In the genomic region with DNA sequence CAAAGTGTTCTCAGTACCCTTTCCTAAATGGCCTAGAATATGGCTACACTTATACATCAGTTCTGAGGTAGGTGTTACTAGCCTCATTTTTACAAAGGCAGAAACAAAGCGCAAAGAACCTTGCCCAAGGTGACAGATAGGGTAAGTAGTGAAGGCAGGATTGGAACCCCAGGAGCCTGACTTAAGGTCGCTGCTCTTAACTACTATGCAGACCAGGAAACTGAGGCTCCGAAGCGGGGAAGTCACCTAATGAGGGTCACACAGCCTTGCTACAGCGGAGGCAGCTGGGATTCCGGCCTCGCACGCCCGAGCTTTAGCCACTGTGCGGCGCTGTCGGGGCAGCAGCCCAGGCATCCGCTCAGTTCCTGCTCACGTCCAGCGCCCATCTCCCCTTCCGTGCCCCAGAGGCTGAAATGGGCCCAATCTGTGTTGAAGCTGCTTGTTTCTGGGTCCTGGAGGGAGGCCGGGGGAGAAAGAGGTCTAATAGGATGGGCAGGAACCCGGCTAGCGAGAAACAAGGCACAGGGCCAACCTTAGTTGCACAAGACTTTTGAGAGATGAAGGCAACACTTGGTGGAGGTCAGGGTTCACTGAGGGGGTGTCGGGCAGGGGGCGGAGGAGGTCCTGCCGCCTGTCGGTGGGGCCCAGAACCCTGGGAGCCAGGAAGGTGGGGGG, we compare ENCODE assay signal across 8 cellular contexts.
DNase-seq lines count a peak whose midpoint lies in the region; ATAC-seq and TF ChIP-seq lines count a peak whose summit lies in the region.

No MANE protein-coding gene starts in this region.

- DNase-seq in NCI-H1105 (lab: John Stamatoyannopoulos, UW) (peak; percentile 69), T-helper 2 cell (peak; percentile 50 to 81 (median 64)), astrocyte of the cerebellum (ENCODE audit: low read depth) (no peak), smooth muscle cell of the brain vasculature (ENCODE audit: low read depth, low spot score) (peak; percentile 40)

- no peaks in the 10 kb centered on the region for H3K9me3 ChIP-seq in iPS-18c (ENCODE audit: control insufficient read depth, insufficient read depth, low read length)

- in situ Hi-C loops in astrocyte of the cerebellum (cut with HindIII; ENCODE audit: low sequenced_read_pairs): no loop called here

- peak; percentile 100 for TF ChIP-seq CTCF in GM12875 (IDR thresholded peaks at IDR 0.05; ENCODE audit: borderline replicate concordance, insufficient read depth, low read depth, low read length)
- peak; percentile 87 for TF ChIP-seq CTCF in astrocyte of the cerebellum (IDR thresholded peaks at IDR 0.05; ENCODE audit: low read depth, low read length, missing control alignments)

- ATAC-seq in HG02678 (IDR thresholded peaks at IDR 0.05; ENCODE audit: unreplicated experiment) (peak; percentile 42), GM18870 (IDR thresholded peaks at IDR 0.05; ENCODE audit: unreplicated experiment) (no peak)

- peak overlapping the region; percentile 77 for H3K4me3 ChIP-seq in GM12875 (ENCODE audit: low read depth, low read length)
- H3K4me3 ChIP-seq in astrocyte of the cerebellum (ENCODE audit: low read depth, low read length): peak overlapping the region; percentile 46
- peak overlapping the region; percentile 71 for H3K4me3 ChIP-seq in iPS-18c (ENCODE audit: insufficient read depth, low read depth, low read length)
